Comparison of ENCODE assay signal across 25 cellular contexts in the genomic region with DNA sequence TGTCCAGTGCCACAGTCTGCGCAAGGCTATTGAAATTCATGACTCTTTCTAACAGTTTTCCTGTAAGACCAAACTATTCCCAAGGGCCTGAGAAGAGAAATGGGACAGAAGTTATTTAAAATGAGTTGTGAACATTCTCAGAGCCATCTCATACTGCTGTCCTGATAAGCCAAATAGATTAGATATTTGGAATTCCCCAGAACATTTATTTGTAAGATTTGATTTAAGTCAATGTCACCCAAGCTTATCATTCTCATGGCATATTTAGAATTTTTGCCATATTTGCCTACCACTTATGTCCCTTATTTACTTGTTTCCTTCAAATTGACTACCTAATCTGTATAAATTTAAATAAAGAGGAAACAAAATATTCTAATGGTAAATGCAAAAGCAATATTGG.
"Had no signal": no experiment of that assay in that cellular context is flagged by ENCODE, and none has a peak within 500 bp of the region (broad histone marks: within the 10 kb centered on the region; RNA-seq: fewer than 3 reads in every experiment).

No MANE protein-coding gene starts in this region.

- H3K27me3 ChIP-seq: pancreas, spleen, suprapubic skin, tibial artery, uterus had no signal

- ATAC-seq: mucosa of descending colon; naive thymus-derived CD8-positive, alpha-beta T cell; pancreas; right cardiac atrium; sciatic nerve; stimulated activated effector memory CD8-positive, alpha-beta T cell treated with anti-CD3 and anti-CD28 coated beads, Interleukin-12 subunit alpha, Interleukin-12 subunit beta, amount 100 ng/mL, for 72 hours had no signal

- H3K4me3 ChIP-seq: left ventricle myocardium inferior, lung, mucosa of descending colon, pancreas, prostate gland, spleen, suprapubic skin, thoracic aorta, tibial artery, uterus had no signal

- H3K36me3 ChIP-seq: left ventricle myocardium inferior, pancreas, prostate gland, spleen, suprapubic skin, uterus had no signal

- H3K4me1 ChIP-seq: prostate gland had no signal

- DNase-seq: hypothalamus; immature natural killer cell; islet precursor cell; left ventricle myocardium inferior; mesendoderm; midbrain; mucosa of descending colon; naive thymus-derived CD8-positive, alpha-beta T cell; nucleus accumbens; pancreas; posterior cingulate gyrus; retina; right cardiac atrium; small intestine; spleen; stimulated activated CD4-positive, alpha-beta T cell treated with anti-CD3 and anti-CD28 coated beads, Interleukin-4, amount 100 ng/mL, for 24 hours; stimulated activated naive CD4-positive, alpha-beta T cell; tibial artery; uterus had no signal

- H3K27ac ChIP-seq: left ventricle myocardium inferior, pancreas, prostate gland, suprapubic skin, thoracic aorta, tibial artery, uterus had no signal

- H3K9me3 ChIP-seq: left ventricle myocardium inferior, mucosa of descending colon, pancreas, prostate gland, spleen, suprapubic skin, thoracic aorta, tibial artery, uterus had no signal
